Comparison of ENCODE assay signal across 19 cellular contexts in genomic region chr11:94595061-94595460, GRCh38. TPM values are rescaled to one million over a fixed set of nuclear protein-coding genes. Genes with fewer than 3 reads are reported as not detected.
A peak's percentile ranks its signal among the peaks of the same experiment; 100 is the strongest.
DNase-seq lines count a peak whose midpoint lies in the region; ATAC-seq, FAIRE-seq and TF ChIP-seq lines count a peak whose summit lies in the region.
"Had no signal": no experiment of that assay in that cellular context is flagged by ENCODE, and none has a peak within 500 bp of the region (broad histone marks: within the 10 kb centered on the region; RNA-seq: fewer than 3 reads in every experiment).

No MANE protein-coding gene starts in this region.

- peak; percentile 85 for FAIRE-seq in GM12892 (lab: Jason Lieb, UNC)
- FAIRE-seq: K562 had no signal

- H3K4me3 Mint-ChIP-seq in activated T-cell treated with anti-CD3 and anti-CD28 coated beads, Interleukin-2, amount 50 U/mL, for 4 hours, result no peak overlapping the region
- H3K4me3 Mint-ChIP-seq in activated CD4-positive, alpha-beta memory T cell treated with anti-CD3 and anti-CD28 coated beads, Interleukin-2, amount 10 ng/mL, durations not matched to agents 7 days and 5 days, result no peak overlapping the region
- H3K4me3 Mint-ChIP-seq: activated naive CD8-positive, alpha-beta T cell had no signal

- H3K27me3 Mint-ChIP-seq in activated T-cell treated with anti-CD3 and anti-CD28 coated beads, Interleukin-2, amount 50 U/mL, for 4 hours (ENCODE audit: low read depth), result no peaks in the 10 kb centered on the region
- H3K27me3 Mint-ChIP-seq in activated CD4-positive, alpha-beta memory T cell treated with anti-CD3 and anti-CD28 coated beads, Interleukin-2, amount 10 ng/mL, durations not matched to agents 7 days and 5 days, result no peaks in the 10 kb centered on the region
- H3K27me3 Mint-ChIP-seq: activated naive CD8-positive, alpha-beta T cell had no signal

- peaks cover under 1% of the 10 kb centered on the region for H3K36me3 Mint-ChIP-seq in activated T-cell treated with anti-CD3 and anti-CD28 coated beads, Interleukin-2, amount 50 U/mL, for 4 hours (ENCODE audit: insufficient read depth)
- H3K36me3 Mint-ChIP-seq in activated CD4-positive, alpha-beta memory T cell treated with anti-CD3 and anti-CD28 coated beads, Interleukin-2, amount 10 ng/mL, durations not matched to agents 7 days and 5 days (ENCODE audit: low read depth), result no peaks in the 10 kb centered on the region
- H3K36me3 Mint-ChIP-seq in activated naive CD4-positive, alpha-beta T cell treated with anti-CD3 and anti-CD28 coated beads, Interleukin-2, amount 50 U/mL, for 72 hours, result peaks cover 0 to 9% of the 10 kb centered on the region in 2 donors

- peaks cover 2% of the 10 kb centered on the region for H3K9me3 Mint-ChIP-seq in activated T-cell treated with anti-CD3 and anti-CD28 coated beads, Interleukin-2, amount 50 U/mL, for 4 hours
- H3K9me3 Mint-ChIP-seq in activated CD4-positive, alpha-beta memory T cell treated with anti-CD3 and anti-CD28 coated beads, Interleukin-2, amount 10 ng/mL, durations not matched to agents 7 days and 5 days, result no peaks in the 10 kb centered on the region
- no peaks in the 10 kb centered on the region for H3K9me3 Mint-ChIP-seq in activated naive CD4-positive, alpha-beta T cell treated with anti-CD3 and anti-CD28 coated beads, Interleukin-2, amount 50 U/mL, for 72 hours

- ATAC-seq in GM19463 (IDR thresholded peaks at IDR 0.05; ENCODE audit: unreplicated experiment) (peak; percentile 36), HG02943 (IDR thresholded peaks at IDR 0.05; ENCODE audit: low read depth, unreplicated experiment) (peak; percentile 49)
- no peak for ATAC-seq in activated T-cell treated with anti-CD3 and anti-CD28 coated beads, Interleukin-2, amount 50 U/mL, for 4 hours
- no peak for ATAC-seq in activated naive CD4-positive, alpha-beta T cell treated with anti-CD3 and anti-CD28 coated beads, Interleukin-2, amount 50 U/mL, for 72 hours
- ATAC-seq: body of pancreas, gastroesophageal sphincter, K562, right lobe of liver had no signal

- TF ChIP-seq POLR2A in GM12892 (IDR thresholded peaks at IDR 0.05; ENCODE audit: low read depth, low read length), result no peak

- CTCF ChIA-PET in activated CD4-positive, alpha-beta memory T cell treated with anti-CD3 and anti-CD28 coated beads, Interleukin-2, amount 10 ng/mL, durations not matched to agents 7 days and 5 days (lab: Charles Lee), result no interaction called here

- no peak for DNase-seq in GM12892 (ENCODE audit: insufficient read length)
- DNase-seq in NAMALWA (ENCODE audit: low spot score), result peak; percentile 41
- DNase-seq in activated T-cell treated with anti-CD3 and anti-CD28 coated beads, Interleukin-2, amount 50 U/mL, for 4 hours, result no peak
- no peak for DNase-seq in activated CD4-positive, alpha-beta memory T cell treated with anti-CD3 and anti-CD28 coated beads, Interleukin-2, amount 10 ng/mL, durations not matched to agents 7 days and 5 days
- DNase-seq in activated naive CD4-positive, alpha-beta T cell treated with anti-CD3 and anti-CD28 coated beads, Interleukin-2, amount 50 U/mL, for 72 hours (ENCODE audit: low spot score in 2 of 2), result no peak
- no peak for DNase-seq in NCI-H1092 treated with DMSO at 0.1 percent for 48 hours (lab: John Stamatoyannopoulos, UW)
- DNase-seq: body of pancreas, cortex of kidney, GF-D8, left ventricle myocardium inferior, NCI-H1105, Peyer's patch, right lobe of liver, SK-N-SH had no signal

- no peak overlapping the region for H3K27ac Mint-ChIP-seq in activated CD4-positive, alpha-beta memory T cell treated with anti-CD3 and anti-CD28 coated beads, Interleukin-2, amount 10 ng/mL, durations not matched to agents 7 days and 5 days
- no peak overlapping the region for H3K27ac Mint-ChIP-seq in activated naive CD4-positive, alpha-beta T cell treated with anti-CD3 and anti-CD28 coated beads, Interleukin-2, amount 50 U/mL, for 72 hours
- H3K27ac Mint-ChIP-seq: activated naive CD8-positive, alpha-beta T cell had no signal

- POLR2A ChIA-PET in activated CD4-positive, alpha-beta memory T cell treated with anti-CD3 and anti-CD28 coated beads, Interleukin-2, amount 10 ng/mL, durations not matched to agents 7 days and 5 days (lab: Charles Lee), result no interaction called here

- no peaks in the 10 kb centered on the region for H3K4me1 Mint-ChIP-seq in activated T-cell treated with anti-CD3 and anti-CD28 coated beads, Interleukin-2, amount 50 U/mL, for 4 hours (ENCODE audit: low read depth)
- no peaks in the 10 kb centered on the region for H3K4me1 Mint-ChIP-seq in activated CD4-positive, alpha-beta memory T cell treated with anti-CD3 and anti-CD28 coated beads, Interleukin-2, amount 10 ng/mL, durations not matched to agents 7 days and 5 days

RNA-seq across cellular contexts. Expression of gene PIWIL4, which starts 27.9 kb away (rescaled TPM):
- polyA plus RNA-seq in GM12892 (2012; ENCODE audit: missing spikeins), result 0.40 TPM
- total RNA-seq in activated T-cell treated with anti-CD3 and anti-CD28 coated beads, Interleukin-2, amount 50 U/mL, for 4 hours, result under 1 TPM; 0.32 to 0.54 (median 0.33) TPM
- total RNA-seq in activated CD4-positive, alpha-beta memory T cell treated with anti-CD3 and anti-CD28 coated beads, Interleukin-2, amount 10 ng/mL, durations not matched to agents 7 days and 5 days, result 1 to 10 TPM in 1 of 2 experiments, under 1 TPM in 1; 0.60 to 1.1 TPM
- total RNA-seq in activated naive CD4-positive, alpha-beta T cell treated with anti-CD3 and anti-CD28 coated beads, Interleukin-2, amount 50 U/mL, for 72 hours, result under 1 TPM; 0.16 to 0.35 TPM

RNA-seq across cellular contexts. Expression of gene FUT4, which starts 51.3 kb away (rescaled TPM):
- polyA plus RNA-seq in GM12892 (2012; ENCODE audit: missing spikeins), result 1.4 TPM
- total RNA-seq in activated T-cell treated with anti-CD3 and anti-CD28 coated beads, Interleukin-2, amount 50 U/mL, for 4 hours, result 1 to 10 TPM; 7.6 to 8.2 (median 7.9) TPM
- 1 to 10 TPM; 6.1 to 6.2 TPM for total RNA-seq in activated CD4-positive, alpha-beta memory T cell treated with anti-CD3 and anti-CD28 coated beads, Interleukin-2, amount 10 ng/mL, durations not matched to agents 7 days and 5 days
- 1 to 10 TPM; 2.7 to 5.4 TPM for total RNA-seq in activated naive CD4-positive, alpha-beta T cell treated with anti-CD3 and anti-CD28 coated beads, Interleukin-2, amount 50 U/mL, for 72 hours

Comparison
In these comparisons a context has a peak if more than half of its experiments do, and no peak if none do; other contexts are left out.
1. ATAC-seq: peak in GM19463 (single experiment) and HG02943 (single experiment); none in activated T-cell treated with anti-CD3 and anti-CD28 coated beads, Interleukin-2, amount 50 U/mL, for 4 hours (0 of 2) and activated naive CD4-positive, alpha-beta T cell treated with anti-CD3 and anti-CD28 coated beads, Interleukin-2, amount 50 U/mL, for 72 hours (0 of 2).